In genomic region chr16:48014349-48015135, GRCh38 we compare ENCODE assay signal across 14 cellular contexts.
DNase-seq lines count a peak whose midpoint lies in the region; ATAC-seq and TF ChIP-seq lines count a peak whose summit lies in the region.
"Had no signal": no experiment of that assay in that cellular context is flagged by ENCODE, and none has a peak within 500 bp of the region (broad histone marks: within the 10 kb centered on the region; RNA-seq: fewer than 3 reads in every experiment).

No MANE protein-coding gene starts in this region.

- H3K4me3 ChIP-seq in Caco-2 (ENCODE audit: low read depth, low read length) (no peak overlapping the region), IMR-90 (ENCODE audit: insufficient read depth, low read depth, low read length) (no peak overlapping the region), brain microvascular endothelial cell (ENCODE audit: low read depth, low read length) (no peak overlapping the region)

- H2BK120ac ChIP-seq in IMR-90 (ENCODE audit: low read depth, low read length) = no peak overlapping the region

- H3K27ac ChIP-seq in IMR-90 (ENCODE audit: insufficient read depth, low read length) = no peak overlapping the region
- no peak overlapping the region for H3K27ac ChIP-seq in brain microvascular endothelial cell
- H3K27ac ChIP-seq: neutrophil had no signal

- H3K9ac ChIP-seq in IMR-90 (ENCODE audit: low read depth, low read length) = no peak overlapping the region

- H3K23ac ChIP-seq in IMR-90 (ENCODE audit: low read depth, low read length) = no peak overlapping the region

- H3K4me2 ChIP-seq in IMR-90 (ENCODE audit: low read depth, low read length) = no peak overlapping the region

- H2AK9ac ChIP-seq in IMR-90 (replicated peaks; ENCODE audit: low read depth, low read length, poor library complexity) = no peak overlapping the region

- peak overlapping the region; percentile 9 for H3K27ac Mint-ChIP-seq in Caco-2 (ENCODE audit: unreplicated experiment)
- H3K27ac Mint-ChIP-seq in immature natural killer cell = no peak overlapping the region

- CTCF ChIA-PET in Caco-2 (lab: Charles Lee) = no interaction called here
- CTCF ChIA-PET in IMR-90 (lab: Yijun Ruan, JAX) = no interaction called here

- H3K4ac ChIP-seq in IMR-90 (ENCODE audit: low read depth, low read length) = no peak overlapping the region

- H3K4me1 ChIP-seq in Caco-2 (no peaks in the 10 kb centered on the region), IMR-90 (ENCODE audit: control insufficient read depth, insufficient read depth, low read length) (no peaks in the 10 kb centered on the region)

- H4K91ac ChIP-seq in IMR-90 (ENCODE audit: insufficient read depth, low read depth, low read length) = no peak overlapping the region

- no peak overlapping the region for H3K56ac ChIP-seq in IMR-90 (ENCODE audit: extremely low read depth, insufficient read depth, low read length)

- no peaks in the 10 kb centered on the region for H3K36me3 ChIP-seq in Caco-2 (ENCODE audit: control insufficient read depth, insufficient read depth, low read length)
- no peaks in the 10 kb centered on the region for H3K36me3 ChIP-seq in IMR-90 (ENCODE audit: control insufficient read depth, insufficient read depth, low read length)
- no peaks in the 10 kb centered on the region for H3K36me3 ChIP-seq in brain microvascular endothelial cell (replicated peaks)
- H3K36me3 ChIP-seq: neutrophil had no signal

- H3K9me3 Mint-ChIP-seq in Caco-2 (ENCODE audit: unreplicated experiment) (no peaks in the 10 kb centered on the region), immature natural killer cell (peaks cover 0 to 4% (median 2%) of the 10 kb centered on the region in 6 donors)

- H3K36me3 Mint-ChIP-seq in Caco-2 (ENCODE audit: insufficient read depth, unreplicated experiment) (no peaks in the 10 kb centered on the region), immature natural killer cell (no peaks in the 10 kb centered on the region)

- H3K79me1 ChIP-seq in IMR-90 (ENCODE audit: low read depth in 1 of 2, low read length in 2 of 2) = no peaks in the 10 kb centered on the region

- H2BK15ac ChIP-seq in IMR-90 (ENCODE audit: low read depth, low read length) = no peak overlapping the region

- no peak overlapping the region for H4K5ac ChIP-seq in IMR-90 (ENCODE audit: low read depth, low read length)

- dilution Hi-C loops in IMR-90 (cut with HindIII; ENCODE audit: low sequenced_read_pairs, unreplicated experiment) = no loop called here

- no peak overlapping the region for H2AFZ ChIP-seq in IMR-90 (replicated peaks; ENCODE audit: low read length, poor library complexity)

- H3K27me3 Mint-ChIP-seq in Caco-2 (ENCODE audit: insufficient read depth, unreplicated experiment) = no peaks in the 10 kb centered on the region
- peaks cover 0 to 5% (median 0%) of the 10 kb centered on the region in 3 donors for H3K27me3 Mint-ChIP-seq in immature natural killer cell (ENCODE audit: low read depth in 3 of 3)

- in situ Hi-C loops in IMR-90 (cut with MboI; ENCODE audit: low sequenced_read_pairs) (no loop called here), brain microvascular endothelial cell (cut with HindIII; ENCODE audit: low pct_ligation_motif_present, low sequenced_read_pairs) (no loop called here)

- H3K9me3 ChIP-seq in Caco-2 (no peaks in the 10 kb centered on the region), IMR-90 (ENCODE audit: control insufficient read depth, insufficient read depth, low read length) (no peaks in the 10 kb centered on the region)
- H3K9me3 ChIP-seq: neutrophil had no signal

- 78% methylated on average over 4 of the region's 10 CpGs; no CpG with 5 or more reads in 1 of the 2 experiments for WGBS in IMR-90 (ENCODE audit: extremely low coverage in 2 of 2, insufficient read length in 1 of 2), 2 experiments

- no peak for TF ChIP-seq POLR2A in IMR-90 (IDR thresholded peaks at IDR 0.05; ENCODE audit: low read depth, low read length)

- no peak overlapping the region for H2AK5ac ChIP-seq in IMR-90 (ENCODE audit: low read depth, low read length)

- intact Hi-C loops in Caco-2 (cut with micrococcal nuclease; ENCODE audit: unreplicated experiment) = no loop called here
- intact Hi-C loops in IMR-90 (cut with micrococcal nuclease) = no loop called here
- intact Hi-C loops in Right ventricle myocardium superior (cut with DNase I) = no loop called here

- BruUV-seq in Caco-2 (replicated peaks; lab: Mats Ljungman, UMichigan) (no TSS peak), IMR-90 (replicated peaks; lab: Mats Ljungman, UMichigan) (no TSS peak)

- no peak for TF ChIP-seq CTCF in Caco-2 (IDR thresholded peaks at IDR 0.05; ENCODE audit: insufficient read depth in 1 of 2, low read depth in 1 of 2, low read length in 1 of 2, severe bottlenecking in 1 of 2, unreplicated experiment in 1 of 2)
- no peak for TF ChIP-seq CTCF in IMR-90 (conservative IDR thresholded peaks at IDR 0.05; ENCODE audit: low read depth, low read length)
- TF ChIP-seq CTCF in brain microvascular endothelial cell (IDR thresholded peaks at IDR 0.05; ENCODE audit: low read depth, low read length, missing control alignments) = no peak

- H4K8ac ChIP-seq in IMR-90 (ENCODE audit: low read depth in 2 of 2, low read length in 2 of 2) = no peak overlapping the region

- H3K4me3 Mint-ChIP-seq in Caco-2 (ENCODE audit: unreplicated experiment) = no peak overlapping the region
- no peak overlapping the region for H3K4me3 Mint-ChIP-seq in immature natural killer cell

- no peak overlapping the region for H2BK20ac ChIP-seq in IMR-90 (ENCODE audit: low read depth, low read length)

- ATAC-seq in IMR-90 (ENCODE audit: low read depth) (no peak), Right ventricle myocardium superior (ENCODE audit: poor library complexity) (no peak), GM18909 (IDR thresholded peaks at IDR 0.05; ENCODE audit: poor library complexity, unreplicated experiment) (no peak)
- ATAC-seq: activated CD4-positive, CD25-positive, alpha-beta regulatory T cell treated with anti-CD3 and anti-CD28 coated beads, Interleukin-2, amount 50 U/mL, for 24 hours; left colon had no signal

- no peak overlapping the region for H3K14ac ChIP-seq in IMR-90 (replicated peaks; ENCODE audit: low read depth, low read length)

- no peak for DNase-seq in Caco-2
- peak; percentile 57 for DNase-seq in IMR-90
- DNase-seq in brain microvascular endothelial cell = peak; percentile 6
- DNase-seq in left kidney (ENCODE audit: low read depth, low spot score) = peak; percentile 48
- DNase-seq in SKM-1 treated with dmso at 0.1 percent for 144 hours (lab: John Stamatoyannopoulos, UW; ENCODE audit: unreplicated experiment) = no peak
- no peak for DNase-seq in Right ventricle myocardium superior
- no peak for DNase-seq in immature natural killer cell
- DNase-seq: central memory CD4-positive, alpha-beta T cell; left colon; NCI-H446; SIG-M5 had no signal

- TF ChIP-seq RAD21 in IMR-90 (IDR thresholded peaks at IDR 0.05; ENCODE audit: low read length) = no peak

- H3K9me1 ChIP-seq in IMR-90 (ENCODE audit: insufficient read depth, low read length) = no peaks in the 10 kb centered on the region

- H2BK5ac ChIP-seq in IMR-90 (ENCODE audit: low read depth, low read length, poor library complexity, severe bottlenecking) = no peak overlapping the region

- POLR2A ChIA-PET in Caco-2 (lab: Charles Lee) = no interaction called here
- POLR2A ChIA-PET in IMR-90 (lab: Charles Lee; ENCODE audit: unreplicated experiment) = no interaction called here

- H3K4me1 Mint-ChIP-seq in Caco-2 (ENCODE audit: low read depth, unreplicated experiment) (no peaks in the 10 kb centered on the region), immature natural killer cell (no peaks in the 10 kb centered on the region)

- H3K27me3 ChIP-seq in Caco-2 (replicated peaks; ENCODE audit: control insufficient read depth, insufficient read depth, low read length) (no peaks in the 10 kb centered on the region), IMR-90 (ENCODE audit: control insufficient read depth, insufficient read depth, low read length) (peaks cover 6% of the 10 kb centered on the region), brain microvascular endothelial cell (replicated peaks) (no peaks in the 10 kb centered on the region)
- H3K27me3 ChIP-seq: neutrophil had no signal

- H4K20me1 ChIP-seq in IMR-90 (ENCODE audit: insufficient read depth, low read length) = no peaks in the 10 kb centered on the region

- H3K18ac ChIP-seq in IMR-90 (ENCODE audit: low read depth, low read length) = no peak overlapping the region

TF ChIP-seq in IMR-90, 13 proteins besides CTCF, POLR2A, EP300 and RAD21 (continues in another document):
- TF ChIP-seq CEBPB (IDR thresholded peaks at IDR 0.05; ENCODE audit: low read depth, low read length) = no peak
- no peak for TF ChIP-seq ELK1 (IDR thresholded peaks at IDR 0.05; ENCODE audit: borderline replicate concordance, low read depth, low read length)
- no peak for TF ChIP-seq CHD1 (IDR thresholded peaks at IDR 0.05; ENCODE audit: low read depth, low read length)
- TF ChIP-seq MXI1 (IDR thresholded peaks at IDR 0.05; ENCODE audit: borderline replicate concordance, low read depth, low read length) = no peak
- TF ChIP-seq MAZ (IDR thresholded peaks at IDR 0.05; ENCODE audit: borderline replicate concordance, low read depth, low read length) = no peak
- no peak for TF ChIP-seq SMC3 (IDR thresholded peaks at IDR 0.05; ENCODE audit: low read depth, low read length)
- no peak for TF ChIP-seq NFE2L2 (IDR thresholded peaks at IDR 0.05; ENCODE audit: low read depth, low read length)
- no peak for TF ChIP-seq MAFK (IDR thresholded peaks at IDR 0.05; ENCODE audit: low read depth, low read length)
- TF ChIP-seq USF2 (IDR thresholded peaks at IDR 0.05; ENCODE audit: low read depth, low read length) = no peak
- TF ChIP-seq RCOR1 (IDR thresholded peaks at IDR 0.05; ENCODE audit: insufficient replicate concordance, low read length) = no peak
- TF ChIP-seq FOS (IDR thresholded peaks at IDR 0.05; ENCODE audit: low read depth, low read length) = no peak
- no peak for TF ChIP-seq RFX5 (IDR thresholded peaks at IDR 0.05; ENCODE audit: low read depth, low read length)

Comparison
In these comparisons a context has a peak if more than half of its experiments do, and no peak if none do; other contexts are left out.
1. DNase-seq: peak in IMR-90 (single experiment), brain microvascular endothelial cell (single experiment) and left kidney (single experiment); none in Caco-2 (0 of 2), SKM-1 treated with dmso at 0.1 percent for 144 hours (single experiment), Right ventricle myocardium superior (single experiment) and immature natural killer cell (0 of 3).